In genomic region chr4:6987566-6987920, GRCh38 we compare ENCODE assay signal across 8 cellular contexts. TPM values are rescaled to one million over a fixed set of nuclear protein-coding genes. Genes with fewer than 3 reads are reported as not detected.
DNase-seq lines count a peak whose midpoint lies in the region; ATAC-seq, FAIRE-seq and TF ChIP-seq lines count a peak whose summit lies in the region.

No MANE protein-coding gene starts in this region.

- H3K4me3 Mint-ChIP-seq in nephron, result peak overlapping the region; percentile 96 to 99 (median 98)

- H3K4me1 Mint-ChIP-seq in nephron, result peaks cover 67% of the 10 kb centered on the region

- peaks cover 74% of the 10 kb centered on the region for H3K79me2 ChIP-seq in OCI-LY3 (ENCODE audit: low read length)
- H3K79me2 ChIP-seq in H1 (ENCODE audit: control insufficient read depth in 1 of 2, insufficient read depth in 2 of 2, low read length in 2 of 2), result peaks cover 7 to 58% of the 10 kb centered on the region in 2 experiments; a peak in 3 of 4 replicates

- peak overlapping the region; percentile 92 for H4K8ac ChIP-seq in H1 (ENCODE audit: extremely low read depth, insufficient read depth, low read length)

- H3K4ac ChIP-seq in H1 (replicated peaks; ENCODE audit: insufficient read length, low read depth, low read length), result peak overlapping the region; percentile 89

- CTCF ChIA-PET in H1 (lab: Charles Lee; ENCODE audit: partially characterized antibody), result interaction anchor here (1.3 to 3.0 kb wide), 6 partner anchors 14 to 80 kb away, joined by 3 to 14 read pairs (median 5); no protein-coding TSS in a partner anchor

- no peak for TF ChIP-seq EP300 in H1 (IDR thresholded peaks at IDR 0.05; ENCODE audit: borderline replicate concordance in 1 of 2, low read depth in 2 of 2, low read length in 2 of 2)

- H2AK5ac ChIP-seq in H1 (ENCODE audit: low read depth, low read length), result peak overlapping the region; percentile 71; the same call in 1 of the 2 replicates

- H2BK20ac ChIP-seq in H1 (ENCODE audit: low read length), result no peak overlapping the region

- H4K20me1 ChIP-seq in OCI-LY3 (ENCODE audit: insufficient read depth, low read length) (peaks cover 11% of the 10 kb centered on the region; the same call in 1 of the 2 replicates), H1 (replicated peaks in 1 of 2; ENCODE audit: control insufficient read depth in 1 of 2, insufficient read depth in 2 of 2, low read length in 2 of 2) (peaks cover 18 to 30% of the 10 kb centered on the region in 2 experiments)

- peak; percentile 2 to 54; a peak in 1 of 3 replicates for TF ChIP-seq POLR2A in H1 (IDR thresholded peaks at IDR 0.05; ENCODE audit: control extremely low read depth in 1 of 2, low read depth in 2 of 2, low read length in 2 of 2)
- TF ChIP-seq POLR2A in GM12891 (IDR thresholded peaks at IDR 0.05; ENCODE audit: low read depth, low read length), result no peak

- no peak for FAIRE-seq in H1 (lab: Jason Lieb, UNC)
- no peak for FAIRE-seq in GM12891 (lab: Jason Lieb, UNC)

- no peak for TF ChIP-seq RAD21 in H1 (IDR thresholded peaks at IDR 0.05 in 1 of 2, conservative IDR thresholded peaks at IDR 0.05 in 1 of 2; ENCODE audit: low read depth in 2 of 2, low read length in 2 of 2)

- peak overlapping the region; percentile 92 to 98 (median 97) for H3K27ac Mint-ChIP-seq in nephron

- peak overlapping the region; percentile 82 for H3K9ac ChIP-seq in OCI-LY3 (ENCODE audit: low read length)
- peak overlapping the region; percentile 78 to 93 (median 88) for H3K9ac ChIP-seq in H1 (replicated peaks in 1 of 4; ENCODE audit: extremely low read depth in 1 of 4, low read depth in 3 of 4, low read length in 3 of 4)

- peak overlapping the region; percentile 71 for H3K56ac ChIP-seq in H1 (replicated peaks; ENCODE audit: insufficient read length, low read depth, low read length)

- POLR2A ChIA-PET in H1 (lab: Charles Lee; ENCODE audit: partially characterized antibody), result interaction anchor here (0.6 to 3.8 kb wide), 13 partner anchors 12 to 204 kb away, joined by 3 to 29 read pairs (median 7); partner anchors contain the start of genes GRPEL1, TADA2B and TBC1D14

- peak overlapping the region; percentile 77 for H4K5ac ChIP-seq in H1 (ENCODE audit: insufficient read length, low read depth, low read length)

- WGBS in H1 (ENCODE audit: extremely low coverage in 1 of 2, insufficient coverage in 1 of 2, insufficient read length in 1 of 2, insufficient replicate concordance in 2 of 2, low coverage in 1 of 2, low lambda C conversion rate in 2 of 2, missing lambda C conversion rate in 1 of 2), 2 experiments, result 5% methylated on average over 16 of the region's 16 CpGs; no CpG with 5 or more reads in 1 of the 2 experiments

- H3K4me3 ChIP-seq in AG10803 (ENCODE audit: low read length) (peak overlapping the region; percentile 94), OCI-LY3 (ENCODE audit: low read length) (peak overlapping the region; percentile 96), H1 (ENCODE audit: extremely low read depth in 1 of 4, insufficient read depth in 2 of 4, low read depth in 3 of 4, low read length in 4 of 4) (peak overlapping the region; percentile 66 to 93 (median 80))

- H3K18ac ChIP-seq in H1 (ENCODE audit: extremely low read depth, low read length), result peak overlapping the region; percentile 100; the same call in 1 of the 2 replicates

- H3K36me3 ChIP-seq in OCI-LY3 (replicated peaks; ENCODE audit: low read depth, low read length), result peaks cover 3% of the 10 kb centered on the region
- peaks cover 0 to 3% (median 0%) of the 10 kb centered on the region in 4 experiments; a peak in 1 of 8 replicates for H3K36me3 ChIP-seq in H1 (ENCODE audit: control insufficient read depth in 2 of 4, insufficient read depth in 4 of 4, low read length in 3 of 4)

- no peaks in the 10 kb centered on the region for H3K9me3 Mint-ChIP-seq in nephron

- H3K27me3 ChIP-seq in OCI-LY3 (ENCODE audit: low read depth, low read length) (no peaks in the 10 kb centered on the region), H1 (replicated peaks in 1 of 4; ENCODE audit: control insufficient read depth in 3 of 4, extremely low read depth in 1 of 4, insufficient read depth in 3 of 4, low read length in 3 of 4) (no peaks in the 10 kb centered on the region)

- peak; percentile 39 for DNase-seq in AG10803 (ENCODE audit: low read depth)
- DNase-seq in H1 (ENCODE audit: low read depth in 1 of 2, low spot score in 2 of 2), result no peak
- no peak for DNase-seq in central memory CD4-positive, alpha-beta T cell
- no peak for DNase-seq in GM12891 (ENCODE audit: insufficient read length, low spot score)

- TF ChIP-seq CTCF in AG10803 (conservative IDR thresholded peaks at IDR 0.05; ENCODE audit: low read length) (no peak), OCI-LY3 (IDR thresholded peaks at IDR 0.05; ENCODE audit: low read depth, low read length) (no peak), H1 (IDR thresholded peaks at IDR 0.05; ENCODE audit: control extremely low read depth in 1 of 3, insufficient read depth in 1 of 3, low read depth in 1 of 3, low read length in 3 of 3) (no peak), nephron (IDR thresholded peaks at IDR 0.05; ENCODE audit: unreplicated experiment in 3 of 3) (no peak)

- peak overlapping the region; percentile 93 for H2BK12ac ChIP-seq in H1 (ENCODE audit: low read depth, low read length)

- no peaks in the 10 kb centered on the region for H3K27me3 Mint-ChIP-seq in nephron (ENCODE audit: low read depth)

- H3K4me1 ChIP-seq in OCI-LY3 (ENCODE audit: low read length), result peaks cover 28% of the 10 kb centered on the region
- H3K4me1 ChIP-seq in H1 (replicated peaks in 1 of 4; ENCODE audit: control insufficient read depth in 3 of 4, insufficient read depth in 4 of 4, low read length in 3 of 4), result peaks cover 5 to 17% (median 8%) of the 10 kb centered on the region in 4 experiments

- peak overlapping the region; percentile 98 for H4K91ac ChIP-seq in H1 (replicated peaks; ENCODE audit: insufficient read length, low read length)

- peak overlapping the region; percentile 76 for H2BK5ac ChIP-seq in H1 (ENCODE audit: low read depth, low read length)

- peak overlapping the region; percentile 98; the same call in 1 of the 2 replicates for H2BK15ac ChIP-seq in H1 (ENCODE audit: low read length)

- peaks cover 11% of the 10 kb centered on the region for H3K23me2 ChIP-seq in H1 (ENCODE audit: low read depth, low read length)

- H3K79me1 ChIP-seq in H1 (ENCODE audit: low read depth, low read length), result peaks cover 27% of the 10 kb centered on the region

- peak overlapping the region; percentile 70 for H2BK120ac ChIP-seq in H1 (replicated peaks; ENCODE audit: low read depth, low read length)

- H3K4me2 ChIP-seq in OCI-LY3 (ENCODE audit: low read length), result peak overlapping the region; percentile 89
- H3K4me2 ChIP-seq in H1 (ENCODE audit: insufficient read depth in 1 of 2, low read depth in 2 of 2, low read length in 2 of 2), result peak overlapping the region; percentile 78 to 81

- H3K23ac ChIP-seq in H1 (ENCODE audit: insufficient read length), result peak overlapping the region; percentile 53

- ATAC-seq in GM19463 (IDR thresholded peaks at IDR 0.05; ENCODE audit: unreplicated experiment) (peak; percentile 10), GM19324 (IDR thresholded peaks at IDR 0.05; ENCODE audit: low FRiP score, unreplicated experiment) (no peak)

- H2AFZ ChIP-seq in OCI-LY3 (ENCODE audit: low read depth, low read length), result no peak overlapping the region
- H2AFZ ChIP-seq in H1 (ENCODE audit: low read length), result no peak overlapping the region

- peak overlapping the region; percentile 26; the same call in 1 of the 2 replicates for H3K27ac ChIP-seq in OCI-LY3 (ENCODE audit: low read length)
- peak overlapping the region; percentile 75 for H3K27ac ChIP-seq in H1 (ENCODE audit: low read depth, low read length)

- H3K14ac ChIP-seq in H1 (ENCODE audit: insufficient read length), result peak overlapping the region; percentile 21

- H3K9me3 ChIP-seq in OCI-LY3 (ENCODE audit: insufficient read depth, low read length) (no peaks in the 10 kb centered on the region), H1 (ENCODE audit: insufficient read depth in 2 of 2, low read depth in 1 of 2, low read length in 1 of 2) (no peaks in the 10 kb centered on the region)

- no peaks in the 10 kb centered on the region for H3K36me3 Mint-ChIP-seq in nephron (ENCODE audit: low read depth)

TF ChIP-seq in H1, 55 proteins besides CTCF, POLR2A, EP300 and RAD21 (continues in another document):
- TF ChIP-seq SIX5 (IDR thresholded peaks at IDR 0.05; ENCODE audit: low read depth, low read length) (no peak), JUN (IDR thresholded peaks at IDR 0.05; ENCODE audit: low read depth, low read length) (no peak), MAX (IDR thresholded peaks at IDR 0.05) (no peak), MAFK (IDR thresholded peaks at IDR 0.05; ENCODE audit: low read depth, low read length) (no peak), ASH2L (IDR thresholded peaks at IDR 0.05; ENCODE audit: low read length) (no peak), PHF8 (conservative IDR thresholded peaks at IDR 0.05; ENCODE audit: low read depth, low read length) (peak; percentile 38; the same call in 1 of the 2 replicates)

TF ChIP-seq in GM12891, 5 proteins besides CTCF, POLR2A, EP300 and RAD21:
- TF ChIP-seq TAF1 (IDR thresholded peaks at IDR 0.05; ENCODE audit: low read depth, low read length) (no peak), PAX5 (IDR thresholded peaks at IDR 0.05; ENCODE audit: insufficient read depth, low read length, severe bottlenecking) (no peak), SPI1 (IDR thresholded peaks at IDR 0.05; ENCODE audit: low read depth, low read length) (no peak), POU2F2 (IDR thresholded peaks at IDR 0.05; ENCODE audit: low read depth, low read length) (no peak), POLR2AphosphoS5 (IDR thresholded peaks at IDR 0.05; ENCODE audit: low read depth, low read length) (no peak)

RNA-seq across cellular contexts. Expression of gene TADA2B, which starts 55.6 kb away (rescaled TPM):
- total RNA-seq in H1 (2021; fragmentation: NEBNext Ultra II Directional; extraction: Animal tissue kit (Norgen Biotek cat#: 25700)), result 12.1 and 12.3 TPM in 2 replicates
- polyA plus RNA-seq in H1 (2011; rRNA removed), result 5.7 and 6.5 TPM in 2 replicates
- polyA plus RNA-seq in H1 (2011; cell fraction: cytosol; rRNA removed), result 5.1 TPM
- 8.2 TPM for polyA plus RNA-seq in H1 (2011; cell fraction: nucleus; rRNA removed)
- polyA plus RNA-seq in H1 (2012, experiment 1 of 2), result 7.6 to 10.1 TPM (median 8.7 TPM) in 4 replicates
- 5.6 TPM for polyA plus RNA-seq in H1 (2012, experiment 2 of 2)
- polyA plus RNA-seq in H1 (2013, experiment 1 of 2), result 6.1 TPM
- polyA plus RNA-seq in H1 (2013, experiment 2 of 2), result 6.0 TPM
- polyA minus RNA-seq in H1 (2011; rRNA and poly(A)+ RNA removed), result 3.7 and 5.2 TPM in 2 replicates
- polyA minus RNA-seq in H1 (2011; cell fraction: cytosol; rRNA and poly(A)+ RNA removed), result 4.4 TPM
- 5.3 TPM for polyA minus RNA-seq in H1 (2011; cell fraction: nucleus; rRNA and poly(A)+ RNA removed)
- polyA plus RNA-seq in GM12891 (2012; ENCODE audit: low read depth, missing spikeins), result 5.1 TPM
